ENCODE assay signal across 1 cellular context in genomic region chr1:31372961-31373896, GRCh38.
TF ChIP-seq lines count a peak whose summit lies in the region.

FABP3 (minus strand) TSS chr1:31373076; CDS start chr1:31373014, 62 bp downstream.

TF ChIP-seq in WTC11, 78 proteins besides CTCF, POLR2A, EP300 and RAD21 (continued from another document):
- TF ChIP-seq, protein P1, sequence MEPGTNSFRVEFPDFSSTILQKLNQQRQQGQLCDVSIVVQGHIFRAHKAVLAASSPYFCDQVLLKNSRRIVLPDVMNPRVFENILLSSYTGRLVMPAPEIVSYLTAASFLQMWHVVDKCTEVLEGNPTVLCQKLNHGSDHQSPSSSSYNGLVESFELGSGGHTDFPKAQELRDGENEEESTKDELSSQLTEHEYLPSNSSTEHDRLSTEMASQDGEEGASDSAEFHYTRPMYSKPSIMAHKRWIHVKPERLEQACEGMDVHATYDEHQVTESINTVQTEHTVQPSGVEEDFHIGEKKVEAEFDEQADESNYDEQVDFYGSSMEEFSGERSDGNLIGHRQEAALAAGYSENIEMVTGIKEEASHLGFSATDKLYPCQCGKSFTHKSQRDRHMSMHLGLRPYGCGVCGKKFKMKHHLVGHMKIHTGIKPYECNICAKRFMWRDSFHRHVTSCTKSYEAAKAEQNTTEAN (CRISPR knock-in tag; IDR thresholded peaks at IDR 0.05), result peak; percentile 1; the same call in 1 of the 2 replicates
- TF ChIP-seq ESRRA (CRISPR knock-in tag; IDR thresholded peaks at IDR 0.05; ENCODE audit: borderline replicate concordance) (no peak), MLX (CRISPR knock-in tag; IDR thresholded peaks at IDR 0.05) (0 out of 2 replicates have a peak, but pooled peaks have one; percentile 17), RELA (CRISPR knock-in tag; IDR thresholded peaks at IDR 0.05; ENCODE audit: borderline replicate concordance) (no peak), TP53 (CRISPR knock-in tag; IDR thresholded peaks at IDR 0.05) (0 out of 2 replicates have a peak, but pooled peaks have one; percentile 39), FOXP4 (CRISPR knock-in tag; IDR thresholded peaks at IDR 0.05) (0 out of 2 replicates have a peak, but pooled peaks have one; percentile 41), PRRX2 (CRISPR knock-in tag; IDR thresholded peaks at IDR 0.05) (0 out of 2 replicates have a peak, but pooled peaks have one; percentile 72), SMAD4 (CRISPR knock-in tag; IDR thresholded peaks at IDR 0.05) (no peak), TEAD1 (CRISPR knock-in tag; IDR thresholded peaks at IDR 0.05) (peak; percentile 93; the same call in 1 of the 2 replicates), ZNF425 (CRISPR knock-in tag; conservative IDR thresholded peaks at IDR 0.05) (no peak), CREM (CRISPR knock-in tag; IDR thresholded peaks at IDR 0.05) (0 out of 2 replicates have a peak, but pooled peaks have one; percentile 18)
- TF ChIP-seq, protein P2, sequence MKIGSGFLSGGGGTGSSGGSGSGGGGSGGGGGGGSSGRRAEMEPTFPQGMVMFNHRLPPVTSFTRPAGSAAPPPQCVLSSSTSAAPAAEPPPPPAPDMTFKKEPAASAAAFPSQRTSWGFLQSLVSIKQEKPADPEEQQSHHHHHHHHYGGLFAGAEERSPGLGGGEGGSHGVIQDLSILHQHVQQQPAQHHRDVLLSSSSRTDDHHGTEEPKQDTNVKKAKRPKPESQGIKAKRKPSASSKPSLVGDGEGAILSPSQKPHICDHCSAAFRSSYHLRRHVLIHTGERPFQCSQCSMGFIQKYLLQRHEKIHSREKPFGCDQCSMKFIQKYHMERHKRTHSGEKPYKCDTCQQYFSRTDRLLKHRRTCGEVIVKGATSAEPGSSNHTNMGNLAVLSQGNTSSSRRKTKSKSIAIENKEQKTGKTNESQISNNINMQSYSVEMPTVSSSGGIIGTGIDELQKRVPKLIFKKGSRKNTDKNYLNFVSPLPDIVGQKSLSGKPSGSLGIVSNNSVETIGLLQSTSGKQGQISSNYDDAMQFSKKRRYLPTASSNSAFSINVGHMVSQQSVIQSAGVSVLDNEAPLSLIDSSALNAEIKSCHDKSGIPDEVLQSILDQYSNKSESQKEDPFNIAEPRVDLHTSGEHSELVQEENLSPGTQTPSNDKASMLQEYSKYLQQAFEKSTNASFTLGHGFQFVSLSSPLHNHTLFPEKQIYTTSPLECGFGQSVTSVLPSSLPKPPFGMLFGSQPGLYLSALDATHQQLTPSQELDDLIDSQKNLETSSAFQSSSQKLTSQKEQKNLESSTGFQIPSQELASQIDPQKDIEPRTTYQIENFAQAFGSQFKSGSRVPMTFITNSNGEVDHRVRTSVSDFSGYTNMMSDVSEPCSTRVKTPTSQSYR (CRISPR knock-in tag; IDR thresholded peaks at IDR 0.05), result no peak
- TF ChIP-seq, protein P3, sequence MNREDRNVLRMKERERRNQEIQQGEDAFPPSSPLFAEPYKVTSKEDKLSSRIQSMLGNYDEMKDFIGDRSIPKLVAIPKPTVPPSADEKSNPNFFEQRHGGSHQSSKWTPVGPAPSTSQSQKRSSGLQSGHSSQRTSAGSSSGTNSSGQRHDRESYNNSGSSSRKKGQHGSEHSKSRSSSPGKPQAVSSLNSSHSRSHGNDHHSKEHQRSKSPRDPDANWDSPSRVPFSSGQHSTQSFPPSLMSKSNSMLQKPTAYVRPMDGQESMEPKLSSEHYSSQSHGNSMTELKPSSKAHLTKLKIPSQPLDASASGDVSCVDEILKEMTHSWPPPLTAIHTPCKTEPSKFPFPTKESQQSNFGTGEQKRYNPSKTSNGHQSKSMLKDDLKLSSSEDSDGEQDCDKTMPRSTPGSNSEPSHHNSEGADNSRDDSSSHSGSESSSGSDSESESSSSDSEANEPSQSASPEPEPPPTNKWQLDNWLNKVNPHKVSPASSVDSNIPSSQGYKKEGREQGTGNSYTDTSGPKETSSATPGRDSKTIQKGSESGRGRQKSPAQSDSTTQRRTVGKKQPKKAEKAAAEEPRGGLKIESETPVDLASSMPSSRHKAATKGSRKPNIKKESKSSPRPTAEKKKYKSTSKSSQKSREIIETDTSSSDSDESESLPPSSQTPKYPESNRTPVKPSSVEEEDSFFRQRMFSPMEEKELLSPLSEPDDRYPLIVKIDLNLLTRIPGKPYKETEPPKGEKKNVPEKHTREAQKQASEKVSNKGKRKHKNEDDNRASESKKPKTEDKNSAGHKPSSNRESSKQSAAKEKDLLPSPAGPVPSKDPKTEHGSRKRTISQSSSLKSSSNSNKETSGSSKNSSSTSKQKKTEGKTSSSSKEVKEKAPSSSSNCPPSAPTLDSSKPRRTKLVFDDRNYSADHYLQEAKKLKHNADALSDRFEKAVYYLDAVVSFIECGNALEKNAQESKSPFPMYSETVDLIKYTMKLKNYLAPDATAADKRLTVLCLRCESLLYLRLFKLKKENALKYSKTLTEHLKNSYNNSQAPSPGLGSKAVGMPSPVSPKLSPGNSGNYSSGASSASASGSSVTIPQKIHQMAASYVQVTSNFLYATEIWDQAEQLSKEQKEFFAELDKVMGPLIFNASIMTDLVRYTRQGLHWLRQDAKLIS (CRISPR knock-in tag; IDR thresholded peaks at IDR 0.05; ENCODE audit: borderline replicate concordance), result 0 out of 2 replicates have a peak, but pooled peaks have one; percentile 51
- TF ChIP-seq, protein P4, sequence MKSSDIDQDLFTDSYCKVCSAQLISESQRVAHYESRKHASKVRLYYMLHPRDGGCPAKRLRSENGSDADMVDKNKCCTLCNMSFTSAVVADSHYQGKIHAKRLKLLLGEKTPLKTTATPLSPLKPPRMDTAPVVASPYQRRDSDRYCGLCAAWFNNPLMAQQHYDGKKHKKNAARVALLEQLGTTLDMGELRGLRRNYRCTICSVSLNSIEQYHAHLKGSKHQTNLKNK (CRISPR knock-in tag; IDR thresholded peaks at IDR 0.05), result no peak
- TF ChIP-seq, protein P5, sequence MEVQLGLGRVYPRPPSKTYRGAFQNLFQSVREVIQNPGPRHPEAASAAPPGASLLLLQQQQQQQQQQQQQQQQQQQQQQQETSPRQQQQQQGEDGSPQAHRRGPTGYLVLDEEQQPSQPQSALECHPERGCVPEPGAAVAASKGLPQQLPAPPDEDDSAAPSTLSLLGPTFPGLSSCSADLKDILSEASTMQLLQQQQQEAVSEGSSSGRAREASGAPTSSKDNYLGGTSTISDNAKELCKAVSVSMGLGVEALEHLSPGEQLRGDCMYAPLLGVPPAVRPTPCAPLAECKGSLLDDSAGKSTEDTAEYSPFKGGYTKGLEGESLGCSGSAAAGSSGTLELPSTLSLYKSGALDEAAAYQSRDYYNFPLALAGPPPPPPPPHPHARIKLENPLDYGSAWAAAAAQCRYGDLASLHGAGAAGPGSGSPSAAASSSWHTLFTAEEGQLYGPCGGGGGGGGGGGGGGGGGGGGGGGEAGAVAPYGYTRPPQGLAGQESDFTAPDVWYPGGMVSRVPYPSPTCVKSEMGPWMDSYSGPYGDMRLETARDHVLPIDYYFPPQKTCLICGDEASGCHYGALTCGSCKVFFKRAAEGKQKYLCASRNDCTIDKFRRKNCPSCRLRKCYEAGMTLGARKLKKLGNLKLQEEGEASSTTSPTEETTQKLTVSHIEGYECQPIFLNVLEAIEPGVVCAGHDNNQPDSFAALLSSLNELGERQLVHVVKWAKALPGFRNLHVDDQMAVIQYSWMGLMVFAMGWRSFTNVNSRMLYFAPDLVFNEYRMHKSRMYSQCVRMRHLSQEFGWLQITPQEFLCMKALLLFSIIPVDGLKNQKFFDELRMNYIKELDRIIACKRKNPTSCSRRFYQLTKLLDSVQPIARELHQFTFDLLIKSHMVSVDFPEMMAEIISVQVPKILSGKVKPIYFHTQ (CRISPR knock-in tag; IDR thresholded peaks at IDR 0.05), result no peak
- TF ChIP-seq, protein P6, sequence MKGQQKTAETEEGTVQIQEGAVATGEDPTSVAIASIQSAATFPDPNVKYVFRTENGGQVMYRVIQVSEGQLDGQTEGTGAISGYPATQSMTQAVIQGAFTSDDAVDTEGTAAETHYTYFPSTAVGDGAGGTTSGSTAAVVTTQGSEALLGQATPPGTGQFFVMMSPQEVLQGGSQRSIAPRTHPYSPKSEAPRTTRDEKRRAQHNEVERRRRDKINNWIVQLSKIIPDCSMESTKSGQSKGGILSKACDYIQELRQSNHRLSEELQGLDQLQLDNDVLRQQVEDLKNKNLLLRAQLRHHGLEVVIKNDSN (CRISPR knock-in tag; IDR thresholded peaks at IDR 0.05), result peak; percentile 18; the same call in 1 of the 2 replicates
